Comparison of ENCODE assay signal across 12 cellular contexts in the genomic region with DNA sequence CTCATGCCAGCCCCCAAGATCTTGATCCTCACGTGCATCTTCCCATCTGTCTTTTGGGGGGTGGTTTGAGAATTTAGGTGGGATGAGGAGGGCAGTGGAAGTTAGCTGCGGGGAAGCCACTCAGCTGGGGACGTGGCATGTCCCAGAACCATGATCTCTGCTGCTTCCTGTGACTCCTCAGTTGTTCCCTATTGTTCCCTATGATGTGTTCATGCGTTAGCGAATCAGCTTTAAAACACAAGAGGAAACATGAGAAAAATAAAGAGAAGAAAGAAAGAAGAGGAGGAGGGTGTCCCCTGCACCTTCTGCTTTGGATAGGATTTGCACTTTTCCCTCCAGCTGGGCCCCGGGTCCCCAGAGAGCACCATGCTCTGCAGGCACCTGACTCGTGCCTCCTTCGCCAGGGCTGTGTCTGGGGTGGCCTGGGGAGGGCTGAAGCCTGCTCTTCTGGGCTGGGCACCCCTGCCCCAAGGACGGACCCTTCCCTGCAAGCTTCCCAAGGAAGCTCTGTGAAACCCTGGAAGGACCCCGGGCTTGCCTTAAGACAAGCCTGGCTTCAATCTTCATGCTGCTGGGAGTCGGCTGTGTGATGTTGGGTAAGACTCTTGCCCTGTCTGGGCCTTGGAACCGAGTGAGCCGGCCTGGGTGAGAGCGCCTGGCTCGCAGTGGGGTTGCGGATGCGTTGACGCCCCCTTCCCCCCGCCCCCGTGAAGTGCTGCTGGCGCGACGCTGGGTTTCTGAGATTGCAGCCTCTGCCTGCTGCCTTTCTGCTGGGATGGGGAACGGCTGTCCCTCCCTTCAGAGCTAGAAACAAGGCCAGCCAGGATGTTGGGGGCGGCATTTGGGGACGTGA.
DNase-seq lines count a peak whose midpoint lies in the region; ATAC-seq and TF ChIP-seq lines count a peak whose summit lies in the region.
"Had no signal": no experiment of that assay in that cellular context is flagged by ENCODE, and none has a peak within 500 bp of the region (broad histone marks: within the 10 kb centered on the region; RNA-seq: fewer than 3 reads in every experiment).

No MANE protein-coding gene starts in this region.

- TF ChIP-seq CTCF in Panc1 (IDR thresholded peaks at IDR 0.05) = no peak
- TF ChIP-seq CTCF in fibroblast of mammary gland (conservative IDR thresholded peaks at IDR 0.05; ENCODE audit: control insufficient read depth, insufficient read depth, low read depth, low read length) = no peak

- POLR2A ChIA-PET in Panc1 (lab: Charles Lee) = no interaction called here

- H3K4me1 ChIP-seq in Panc1 (ENCODE audit: control insufficient read depth, insufficient read depth, low read length) = peaks cover 38% of the 10 kb centered on the region

- H3K27ac Mint-ChIP-seq in activated naive CD4-positive, alpha-beta T cell treated with anti-CD3 and anti-CD28 coated beads, Interleukin-2, amount 10 ng/mL, durations not matched to agents 7 days and 5 days = no peak overlapping the region
- H3K27ac Mint-ChIP-seq: activated T-helper 1 cell treated with anti-CD3 and anti-CD28 coated beads, Interleukin-12 subunit alpha, Interleukin-12 subunit beta, Interleukin-2, Interleukin-4 antibody, amounts not matched to agents 30 ng/mL and 10 ng/mL and 1 ng/mL, durations not matched to agents 14 hours and 24 hours and 36 hours had no signal

- intact Hi-C loops in Panc1 (cut with micrococcal nuclease; ENCODE audit: unreplicated experiment) = no loop called here

- no peaks in the 10 kb centered on the region for H3K9me3 ChIP-seq in Panc1 (ENCODE audit: control insufficient read depth, insufficient read depth, low read depth, low read length)

- in situ Hi-C loops in Panc1 (cut with HindIII; ENCODE audit: low pct_unique_long_range_greater_than_20kb, low sequenced_read_pairs) = no loop called here

- H3K27me3 Mint-ChIP-seq in activated naive CD4-positive, alpha-beta T cell treated with anti-CD3 and anti-CD28 coated beads, Interleukin-2, amount 10 ng/mL, durations not matched to agents 7 days and 5 days = peaks cover 84% of the 10 kb centered on the region

- H3K27me3 ChIP-seq in Panc1 (ENCODE audit: control insufficient read depth, insufficient read depth, low read length) = no peaks in the 10 kb centered on the region

- CTCF ChIA-PET in Panc1 (lab: Charles Lee) = interaction anchor here (0.6 kb wide), 1 partner anchor 383 kb away, joined by 3 read pairs; no protein-coding TSS in a partner anchor
- CTCF ChIA-PET in activated naive CD4-positive, alpha-beta T cell treated with anti-CD3 and anti-CD28 coated beads, Interleukin-2, amount 10 ng/mL, durations not matched to agents 7 days and 5 days (lab: Charles Lee) = interaction anchor here (0.6 kb wide), 1 partner anchor 70 kb away, joined by 3 read pairs; no protein-coding TSS in a partner anchor

- no peaks in the 10 kb centered on the region for H3K36me3 Mint-ChIP-seq in activated naive CD4-positive, alpha-beta T cell treated with anti-CD3 and anti-CD28 coated beads, Interleukin-2, amount 10 ng/mL, durations not matched to agents 7 days and 5 days

- no peaks in the 10 kb centered on the region for H3K9me3 Mint-ChIP-seq in activated naive CD4-positive, alpha-beta T cell treated with anti-CD3 and anti-CD28 coated beads, Interleukin-2, amount 10 ng/mL, durations not matched to agents 7 days and 5 days
- H3K9me3 Mint-ChIP-seq: activated T-helper 1 cell treated with anti-CD3 and anti-CD28 coated beads, Interleukin-12 subunit alpha, Interleukin-12 subunit beta, Interleukin-2, Interleukin-4 antibody, amounts not matched to agents 30 ng/mL and 10 ng/mL and 1 ng/mL, durations not matched to agents 14 hours and 24 hours and 36 hours; IgD-negative memory B cell had no signal

- DNase-seq in EH (ENCODE audit: low read depth) (peak; percentile 59), Panc1 (ENCODE audit: low read depth, low spot score) (no peak), fibroblast of mammary gland (ENCODE audit: low read depth) (peak; percentile 52), skeletal muscle cell (ENCODE audit: low read depth) (no peak)
- no peak for DNase-seq in activated naive CD4-positive, alpha-beta T cell treated with anti-CD3 and anti-CD28 coated beads, Interleukin-2, amount 10 ng/mL, durations not matched to agents 7 days and 5 days
- no peak for DNase-seq in stimulated activated CD4-positive, alpha-beta T cell treated with anti-CD3 and anti-CD28 coated beads, Interleukin-4, amount 100 ng/mL, for 1 hour
- DNase-seq: activated CD4-positive, alpha-beta T cell treated with anti-CD3 and anti-CD28 coated beads for 48 hours; DMS 273 treated with DMSO at 0.1 percent for 48 hours had no signal

- BruUV-seq in Panc1 (replicated peaks; lab: Mats Ljungman, UMichigan) = no TSS peak

- H3K4me3 ChIP-seq in Panc1 (ENCODE audit: low read depth in 2 of 2, low read length in 2 of 2) (peak overlapping the region; percentile 45 to 46), fibroblast of mammary gland (ENCODE audit: control insufficient read depth, low read depth, low read length) (peak overlapping the region; percentile 0), skeletal muscle cell (ENCODE audit: low read depth, low read length) (peak overlapping the region; percentile 59)

- H3K4me3 Mint-ChIP-seq in activated naive CD4-positive, alpha-beta T cell treated with anti-CD3 and anti-CD28 coated beads, Interleukin-2, amount 10 ng/mL, durations not matched to agents 7 days and 5 days = no peak overlapping the region
- H3K4me3 Mint-ChIP-seq: activated T-helper 1 cell treated with anti-CD3 and anti-CD28 coated beads, Interleukin-12 subunit alpha, Interleukin-12 subunit beta, Interleukin-2, Interleukin-4 antibody, amounts not matched to agents 30 ng/mL and 10 ng/mL and 1 ng/mL, durations not matched to agents 14 hours and 24 hours and 36 hours; IgD-negative memory B cell had no signal

- H3K27ac ChIP-seq in Panc1 (ENCODE audit: low read length) = peak overlapping the region; percentile 76

- no peaks in the 10 kb centered on the region for H3K36me3 ChIP-seq in Panc1 (ENCODE audit: control insufficient read depth, insufficient read depth, low read length)

- no peaks in the 10 kb centered on the region for H3K4me1 Mint-ChIP-seq in activated naive CD4-positive, alpha-beta T cell treated with anti-CD3 and anti-CD28 coated beads, Interleukin-2, amount 10 ng/mL, durations not matched to agents 7 days and 5 days

- ATAC-seq in Panc1 (no peak), GM18520 (IDR thresholded peaks at IDR 0.05; ENCODE audit: unreplicated experiment) (no peak), HG03095 (IDR thresholded peaks at IDR 0.05; ENCODE audit: unreplicated experiment) (no peak)

Comparison
In these comparisons a context has a peak if more than half of its experiments do, and no peak if none do; other contexts are left out.
1. DNase-seq: peak in EH (single experiment) and fibroblast of mammary gland (single experiment); none in Panc1 (single experiment), skeletal muscle cell (single experiment), activated naive CD4-positive, alpha-beta T cell treated with anti-CD3 and anti-CD28 coated beads, Interleukin-2, amount 10 ng/mL, durations not matched to agents 7 days and 5 days (single experiment) and stimulated activated CD4-positive, alpha-beta T cell treated with anti-CD3 and anti-CD28 coated beads, Interleukin-4, amount 100 ng/mL, for 1 hour (single experiment).
2. H3K4me3 ChIP-seq: peak in every context shown above with its lines; median percentile 59 in skeletal muscle cell; 46 in Panc1; 0 in fibroblast of mammary gland.